Comparison of ENCODE assay signal across 10 cellular contexts in genomic region chr1:67647036-67647798, GRCh38. TPM values are rescaled to one million over a fixed set of nuclear protein-coding genes. Genes with fewer than 3 reads are reported as not detected.
DNase-seq lines count a peak whose midpoint lies in the region; ATAC-seq and TF ChIP-seq lines count a peak whose summit lies in the region.
"Had no signal": no experiment of that assay in that cellular context is flagged by ENCODE, and none has a peak within 500 bp of the region (broad histone marks: within the 10 kb centered on the region; RNA-seq: fewer than 3 reads in every experiment).

No MANE protein-coding gene starts in this region.

- no peaks in the 10 kb centered on the region for H3K36me3 ChIP-seq in HUES48 (ENCODE audit: control insufficient read depth, insufficient read depth, low read length)
- no peaks in the 10 kb centered on the region for H3K36me3 ChIP-seq in RWPE2 (ENCODE audit: low read depth)
- H3K36me3 ChIP-seq in thoracic aorta, result no peaks in the 10 kb centered on the region

- H3K4me3 ChIP-seq in HUES48 (ENCODE audit: low read depth, low read length), result no peak overlapping the region
- H3K4me3 ChIP-seq in RWPE2 (ENCODE audit: severe bottlenecking), result no peak overlapping the region
- H3K4me3 ChIP-seq in thoracic aorta, result no peak overlapping the region

- POLR2A ChIA-PET in activated CD4-positive, alpha-beta memory T cell treated with anti-CD3 and anti-CD28 coated beads for 36 hours (lab: Charles Lee), result no interaction called here

- peak; percentile 48; the same call in 2 of the 3 replicates for ATAC-seq in RWPE2 (ENCODE audit: low read depth)
- ATAC-seq in thoracic aorta (ENCODE audit: insufficient number of reproducible peaks, low FRiP score, low read depth), result no peak
- no peak for ATAC-seq in GM19455 (IDR thresholded peaks at IDR 0.05; ENCODE audit: unreplicated experiment)

- no peak overlapping the region for H3K9ac ChIP-seq in HUES48 (ENCODE audit: low read depth, low read length)

- H3K9me3 ChIP-seq in HUES48 (ENCODE audit: control insufficient read depth, insufficient read depth, low read length), result no peaks in the 10 kb centered on the region
- H3K9me3 ChIP-seq in RWPE2 (ENCODE audit: severe bottlenecking), result no peaks in the 10 kb centered on the region
- H3K9me3 ChIP-seq in thoracic aorta, result no peaks in the 10 kb centered on the region

- H3K27ac Mint-ChIP-seq in activated naive CD4-positive, alpha-beta T cell treated with anti-CD3 and anti-CD28 coated beads, Interleukin-2, amount 10 ng/mL, durations not matched to agents 7 days and 5 days, result no peak overlapping the region
- no peak overlapping the region for H3K27ac Mint-ChIP-seq in activated CD4-positive, alpha-beta memory T cell treated with anti-CD3 and anti-CD28 coated beads for 36 hours

- intact Hi-C loops in activated CD4-positive, alpha-beta memory T cell treated with anti-CD3 and anti-CD28 coated beads for 36 hours (cut with micrococcal nuclease), result no loop called here

- H3K4me3 Mint-ChIP-seq in activated naive CD4-positive, alpha-beta T cell treated with anti-CD3 and anti-CD28 coated beads, Interleukin-2, amount 10 ng/mL, durations not matched to agents 7 days and 5 days, result no peak overlapping the region
- no peak overlapping the region for H3K4me3 Mint-ChIP-seq in activated CD4-positive, alpha-beta memory T cell treated with anti-CD3 and anti-CD28 coated beads for 36 hours

- CTCF ChIA-PET in activated naive CD4-positive, alpha-beta T cell treated with anti-CD3 and anti-CD28 coated beads, Interleukin-2, amount 10 ng/mL, durations not matched to agents 7 days and 5 days (lab: Charles Lee), result interaction anchor here (0.7 kb wide), 1 partner anchor 21 kb away, joined by 3 read pairs; no protein-coding TSS in a partner anchor
- CTCF ChIA-PET in activated CD4-positive, alpha-beta memory T cell treated with anti-CD3 and anti-CD28 coated beads for 36 hours (lab: Charles Lee), result interaction anchor here (1.9 kb wide), 1 partner anchor 113 kb away, joined by 9 read pairs; no protein-coding TSS in a partner anchor

- no peaks in the 10 kb centered on the region for H3K4me1 Mint-ChIP-seq in activated naive CD4-positive, alpha-beta T cell treated with anti-CD3 and anti-CD28 coated beads, Interleukin-2, amount 10 ng/mL, durations not matched to agents 7 days and 5 days
- H3K4me1 Mint-ChIP-seq in activated CD4-positive, alpha-beta memory T cell treated with anti-CD3 and anti-CD28 coated beads for 36 hours (ENCODE audit: low read depth), result no peaks in the 10 kb centered on the region

- H3K4me1 ChIP-seq in HUES48 (ENCODE audit: control insufficient read depth, insufficient read depth, low read length) (no peaks in the 10 kb centered on the region), RWPE2 (ENCODE audit: insufficient read depth, poor library complexity, severe bottlenecking) (peaks cover 7% of the 10 kb centered on the region), thoracic aorta (ENCODE audit: control insufficient read depth in 1 of 2, low read depth in 2 of 2) (peaks cover 14 to 21% of the 10 kb centered on the region in 2 donors)

- H3K27me3 ChIP-seq in HUES48 (ENCODE audit: control insufficient read depth, insufficient read depth, low read length), result no peaks in the 10 kb centered on the region
- no peaks in the 10 kb centered on the region for H3K27me3 ChIP-seq in RWPE2 (ENCODE audit: insufficient read depth, poor library complexity, severe bottlenecking)
- H3K27me3 ChIP-seq in thoracic aorta (replicated peaks; ENCODE audit: insufficient read depth), result no peaks in the 10 kb centered on the region

- H3K27ac ChIP-seq in HUES48 (ENCODE audit: low read depth, low read length) (peak overlapping the region; percentile 44), RWPE2 (ENCODE audit: poor library complexity, severe bottlenecking) (no peak overlapping the region), thoracic aorta (peak overlapping the region; percentile 35 to 62)

- DNase-seq in RWPE2 (ENCODE audit: low spot score) (no peak), glomerular visceral epithelial cell (ENCODE audit: extremely low spot score) (peak; percentile 71), thoracic aorta (ENCODE audit: low spot score) (no peak), DMS114 treated with DMSO at 0.1 percent for 48 hours (lab: John Stamatoyannopoulos, UW; ENCODE audit: unreplicated experiment) (no peak)
- DNase-seq in activated naive CD4-positive, alpha-beta T cell treated with anti-CD3 and anti-CD28 coated beads, Interleukin-2, amount 10 ng/mL, durations not matched to agents 7 days and 5 days, result no peak
- no peak for DNase-seq in activated CD4-positive, alpha-beta memory T cell treated with anti-CD3 and anti-CD28 coated beads for 36 hours
- DNase-seq: NK-92 treated with Interleukin-12 subunit alpha and Interleukin-12 subunit beta, amount 100 ng/mL, for 24 hours; stimulated activated naive CD8-positive, alpha-beta T cell treated with anti-CD3 and anti-CD28 coated beads, Interleukin-15, Interleukin-2, amounts not matched to agents 100 U/mL and 50 U/mL, for 24 hours had no signal

- peaks cover 3% of the 10 kb centered on the region for H3K27me3 Mint-ChIP-seq in activated naive CD4-positive, alpha-beta T cell treated with anti-CD3 and anti-CD28 coated beads, Interleukin-2, amount 10 ng/mL, durations not matched to agents 7 days and 5 days
- H3K27me3 Mint-ChIP-seq in activated CD4-positive, alpha-beta memory T cell treated with anti-CD3 and anti-CD28 coated beads for 36 hours, result no peaks in the 10 kb centered on the region

- no peaks in the 10 kb centered on the region for H3K9me3 Mint-ChIP-seq in activated naive CD4-positive, alpha-beta T cell treated with anti-CD3 and anti-CD28 coated beads, Interleukin-2, amount 10 ng/mL, durations not matched to agents 7 days and 5 days
- H3K9me3 Mint-ChIP-seq in activated CD4-positive, alpha-beta memory T cell treated with anti-CD3 and anti-CD28 coated beads for 36 hours, result no peaks in the 10 kb centered on the region

- H3K36me3 Mint-ChIP-seq in activated naive CD4-positive, alpha-beta T cell treated with anti-CD3 and anti-CD28 coated beads, Interleukin-2, amount 10 ng/mL, durations not matched to agents 7 days and 5 days, result no peaks in the 10 kb centered on the region
- H3K36me3 Mint-ChIP-seq in activated CD4-positive, alpha-beta memory T cell treated with anti-CD3 and anti-CD28 coated beads for 36 hours, result no peaks in the 10 kb centered on the region

- TF ChIP-seq CTCF in RWPE2 (IDR thresholded peaks at IDR 0.05; ENCODE audit: poor library complexity, severe bottlenecking) (no peak), thoracic aorta (IDR thresholded peaks at IDR 0.05) (no peak)

RNA-seq across cellular contexts. Expression of gene GADD45A, which starts 37.8 kb away (rescaled TPM):
- total RNA-seq in thoracic aorta, result 100 to 1,000 TPM; 227 to 262 TPM
- 10 to 100 TPM; 36.2 to 39.1 TPM for total RNA-seq in activated CD4-positive, alpha-beta memory T cell treated with anti-CD3 and anti-CD28 coated beads for 36 hours

Comparison
In these comparisons a context has a peak if more than half of its experiments do, and no peak if none do; other contexts are left out.
1. RNA of gene GADD45A, which starts 37.8 kb away (total RNA-seq): 227 to 262 TPM in thoracic aorta; 36.2 to 39.1 TPM in activated CD4-positive, alpha-beta memory T cell treated with anti-CD3 and anti-CD28 coated beads for 36 hours; every median in the first group is over 4 times any median in the second.